8 cellular contexts compared by ENCODE assay signal in genomic region chr1:8671313-8671917, GRCh38.
A peak's percentile ranks its signal among the peaks of the same experiment; 100 is the strongest.
DNase-seq lines count a peak whose midpoint lies in the region; ATAC-seq and TF ChIP-seq lines count a peak whose summit lies in the region.

No MANE protein-coding gene starts in this region.

- CTCF ChIA-PET in A673 (lab: Charles Lee) = interaction anchor here (0.5 to 0.7 kb wide), 4 partner anchors 11 to 268 kb away, joined by 3 to 12 read pairs (median 6); no protein-coding TSS in a partner anchor

- no peak for TF ChIP-seq EP300 in stomach (IDR thresholded peaks at IDR 0.05)

- peak overlapping the region; percentile 83 for H3K27ac ChIP-seq in A673 (ENCODE audit: low read depth, low read length, poor library complexity, severe bottlenecking)
- no peak overlapping the region for H3K27ac ChIP-seq in body of pancreas
- H3K27ac ChIP-seq in stomach = no peak overlapping the region

- peak; percentile 89 for DNase-seq in A673 (ENCODE audit: low spot score)
- no peak for DNase-seq in GM10266 (ENCODE audit: extremely low spot score)
- peak; percentile 34 for DNase-seq in NCI-H2227 treated with DMSO at 0.1 percent for 48 hours (lab: John Stamatoyannopoulos, UW)
- DNase-seq in body of pancreas = peak; percentile 47 to 69 (median 60)
- peak; percentile 73 for DNase-seq in iPS-NIHi7 (ENCODE audit: extremely low spot score)
- DNase-seq in stomach = no peak
- DNase-seq in SIG-M5 treated with dmso at 0.1 percent for 504 hours (lab: John Stamatoyannopoulos, UW; ENCODE audit: unreplicated experiment) = no peak

- H3K4me3 ChIP-seq in A673 (ENCODE audit: low read depth, low read length, poor library complexity, severe bottlenecking) = no peak overlapping the region
- no peak overlapping the region for H3K4me3 ChIP-seq in body of pancreas
- no peak overlapping the region for H3K4me3 ChIP-seq in stomach

- peak; percentile 91 for TF ChIP-seq CTCF in A673 (conservative IDR thresholded peaks at IDR 0.05; ENCODE audit: low read depth, low read length)
- TF ChIP-seq CTCF in GM10266 (IDR thresholded peaks at IDR 0.05; ENCODE audit: control insufficient read depth, insufficient read depth, low read depth, missing control alignments) = peak; percentile 74
- peak; percentile 52 to 80 (median 73) for TF ChIP-seq CTCF in body of pancreas (IDR thresholded peaks at IDR 0.05)
- peak in 5 of 7 experiments; percentile 66 to 79 (median 71) for TF ChIP-seq CTCF in stomach (IDR thresholded peaks at IDR 0.05)

- H3K36me3 ChIP-seq in A673 (ENCODE audit: insufficient read depth, low read length, poor library complexity, severe bottlenecking) (no peaks in the 10 kb centered on the region), body of pancreas (replicated peaks in 1 of 2; ENCODE audit: insufficient read depth in 1 of 2, low read depth in 2 of 2) (no peaks in the 10 kb centered on the region), stomach (no peaks in the 10 kb centered on the region)

- H3K27me3 ChIP-seq in A673 (replicated peaks; ENCODE audit: insufficient read depth, low read depth, low read length, poor library complexity) = no peaks in the 10 kb centered on the region
- H3K27me3 ChIP-seq in body of pancreas = no peaks in the 10 kb centered on the region
- H3K27me3 ChIP-seq in stomach = no peaks in the 10 kb centered on the region

- no peak for TF ChIP-seq POLR2A in body of pancreas (IDR thresholded peaks at IDR 0.05)
- no peak for TF ChIP-seq POLR2A in stomach (IDR thresholded peaks at IDR 0.05)

- ATAC-seq in body of pancreas (peak; percentile 72), HG02623 (IDR thresholded peaks at IDR 0.05; ENCODE audit: unreplicated experiment) (no peak)

- POLR2A ChIA-PET in A673 (lab: Charles Lee; ENCODE audit: low non-redundant PET) = no interaction called here

- no TSS peak for BruUV-seq in A673 (replicated peaks; lab: Mats Ljungman, UMichigan)

- H3K4me1 ChIP-seq in A673 (ENCODE audit: insufficient read depth, low read length, poor library complexity, severe bottlenecking) (peaks cover 95% of the 10 kb centered on the region), body of pancreas (peaks cover 83% of the 10 kb centered on the region), stomach (peaks cover 33 to 81% (median 59%) of the 10 kb centered on the region in 4 donors)

- H3K9me3 ChIP-seq in A673 (ENCODE audit: low read depth, low read length, poor library complexity, severe bottlenecking) (no peaks in the 10 kb centered on the region), body of pancreas (no peaks in the 10 kb centered on the region), stomach (no peaks in the 10 kb centered on the region)

- 17 to 21% methylated on average over 8 of the region's 8 CpGs for WGBS in body of pancreas, 2 donors
- 28 to 39% (median 37%) methylated on average over 8 of the region's 8 CpGs for WGBS in stomach, 5 donors

- intact Hi-C loops in A673 (cut with micrococcal nuclease; ENCODE audit: unreplicated experiment) = loop anchor here (1.0 kb wide), 1 partner anchor 110 kb away; no protein-coding TSS in a partner anchor
- intact Hi-C loops in body of pancreas (cut with DNase I) = no loop called here
- intact Hi-C loops in stomach (cut with DNase I; ENCODE audit: low total_unique reads) = no loop called here

Comparison
In these comparisons a context has a peak if more than half of its experiments do, and no peak if none do; other contexts are left out.
1. DNase-seq: peak in A673 (single experiment), NCI-H2227 treated with DMSO at 0.1 percent for 48 hours (single experiment), body of pancreas (4 of 4) and iPS-NIHi7 (single experiment); none in GM10266 (single experiment), stomach (single experiment) and SIG-M5 treated with dmso at 0.1 percent for 504 hours (single experiment).
2. Peak in every context shown above with its lines, with median percentiles within 50 percentile points of each other: CTCF ChIP-seq.